Comparison of ENCODE assay signal across 1 cellular context in the genomic region with DNA sequence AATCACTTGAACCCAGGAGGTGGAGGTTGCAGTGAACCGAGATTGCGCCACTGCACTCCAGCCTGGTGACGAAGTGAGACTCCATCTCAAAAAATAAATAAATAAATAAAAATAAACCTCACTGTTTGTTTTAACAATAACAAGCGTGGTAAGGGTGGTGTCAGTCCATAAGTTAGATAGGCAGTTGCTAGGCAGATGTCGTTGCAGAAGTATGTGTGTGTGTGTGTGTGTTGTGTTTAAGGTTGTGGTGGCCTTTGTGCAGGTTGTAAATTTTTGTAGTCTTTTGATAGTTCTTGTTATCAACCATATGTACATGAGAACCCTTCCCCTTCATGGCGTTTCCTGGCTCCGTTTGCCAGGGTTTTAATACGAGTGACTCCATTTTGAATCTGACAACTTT.
TF ChIP-seq lines count a peak whose summit lies in the region.

No MANE protein-coding gene starts in this region.

TF ChIP-seq in WTC11, 78 proteins besides CTCF, POLR2A, EP300 and RAD21 (continued from another document):
- TF ChIP-seq, protein P1, sequence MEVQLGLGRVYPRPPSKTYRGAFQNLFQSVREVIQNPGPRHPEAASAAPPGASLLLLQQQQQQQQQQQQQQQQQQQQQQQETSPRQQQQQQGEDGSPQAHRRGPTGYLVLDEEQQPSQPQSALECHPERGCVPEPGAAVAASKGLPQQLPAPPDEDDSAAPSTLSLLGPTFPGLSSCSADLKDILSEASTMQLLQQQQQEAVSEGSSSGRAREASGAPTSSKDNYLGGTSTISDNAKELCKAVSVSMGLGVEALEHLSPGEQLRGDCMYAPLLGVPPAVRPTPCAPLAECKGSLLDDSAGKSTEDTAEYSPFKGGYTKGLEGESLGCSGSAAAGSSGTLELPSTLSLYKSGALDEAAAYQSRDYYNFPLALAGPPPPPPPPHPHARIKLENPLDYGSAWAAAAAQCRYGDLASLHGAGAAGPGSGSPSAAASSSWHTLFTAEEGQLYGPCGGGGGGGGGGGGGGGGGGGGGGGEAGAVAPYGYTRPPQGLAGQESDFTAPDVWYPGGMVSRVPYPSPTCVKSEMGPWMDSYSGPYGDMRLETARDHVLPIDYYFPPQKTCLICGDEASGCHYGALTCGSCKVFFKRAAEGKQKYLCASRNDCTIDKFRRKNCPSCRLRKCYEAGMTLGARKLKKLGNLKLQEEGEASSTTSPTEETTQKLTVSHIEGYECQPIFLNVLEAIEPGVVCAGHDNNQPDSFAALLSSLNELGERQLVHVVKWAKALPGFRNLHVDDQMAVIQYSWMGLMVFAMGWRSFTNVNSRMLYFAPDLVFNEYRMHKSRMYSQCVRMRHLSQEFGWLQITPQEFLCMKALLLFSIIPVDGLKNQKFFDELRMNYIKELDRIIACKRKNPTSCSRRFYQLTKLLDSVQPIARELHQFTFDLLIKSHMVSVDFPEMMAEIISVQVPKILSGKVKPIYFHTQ (CRISPR knock-in tag; IDR thresholded peaks at IDR 0.05): no peak
- no peak for TF ChIP-seq JUN (CRISPR knock-in tag; IDR thresholded peaks at IDR 0.05)
- no peak for TF ChIP-seq ZNF138 (CRISPR knock-in tag; conservative IDR thresholded peaks at IDR 0.05)
- TF ChIP-seq EMX1 (CRISPR knock-in tag; IDR thresholded peaks at IDR 0.05): no peak
